ENCODE assay signal across 28 cellular contexts in genomic region chr6:146548898-146549374, GRCh38. TPM values are rescaled to one million over a fixed set of nuclear protein-coding genes. Genes with fewer than 3 reads are reported as not detected.
"Had no signal": no experiment of that assay in that cellular context is flagged by ENCODE, and none has a peak within 500 bp of the region (broad histone marks: within the 10 kb centered on the region; RNA-seq: fewer than 3 reads in every experiment).

No MANE protein-coding gene starts in this region.

- DNase-seq: cortex of kidney; dorsolateral prefrontal cortex; effector CD4-positive, alpha-beta T cell; foreskin fibroblast; gastrocnemius medialis; head of caudate nucleus; left ventricle myocardium superior; lower lobe of right lung; natural killer cell; stimulated activated CD4-positive, alpha-beta T cell treated with anti-CD3 and anti-CD28 coated beads, Interleukin-2, amount 100 ng/mL, for 24 hours; stimulated activated CD4-positive, alpha-beta T cell treated with anti-CD3 and anti-CD28 coated beads, Interleukin-4, amount 100 ng/mL, for 24 hours; stimulated activated naive CD4-positive, alpha-beta T cell treated with Interleukin-2 at 50 U/mL for 16 hours; stomach; thyroid gland; trophoblast cell had no signal

- H3K27ac ChIP-seq: dorsolateral prefrontal cortex, gastrocnemius medialis, lower lobe of right lung, prostate gland, right atrium auricular region, stomach, thyroid gland had no signal

- H3K4me1 Mint-ChIP-seq: stimulated activated effector memory CD8-positive, alpha-beta T cell treated with anti-CD3 and anti-CD28 coated beads, Interleukin-12 subunit alpha, Interleukin-12 subunit beta, amount 100 ng/mL, for 72 hours had no signal

- H3K4me1 ChIP-seq: prostate gland had no signal

- H3K9me3 Mint-ChIP-seq: neural crest cell; stimulated activated effector memory CD8-positive, alpha-beta T cell treated with anti-CD3 and anti-CD28 coated beads, Interleukin-12 subunit alpha, Interleukin-12 subunit beta, amount 100 ng/mL, for 72 hours had no signal

- H3K27ac Mint-ChIP-seq: natural killer cell; stimulated activated effector memory CD8-positive, alpha-beta T cell treated with anti-CD3 and anti-CD28 coated beads, Interleukin-12 subunit alpha, Interleukin-12 subunit beta, amount 100 ng/mL, for 72 hours had no signal

- H3K4me3 Mint-ChIP-seq: natural killer cell; neural crest cell; stimulated activated effector memory CD8-positive, alpha-beta T cell treated with anti-CD3 and anti-CD28 coated beads, Interleukin-12 subunit alpha, Interleukin-12 subunit beta, amount 100 ng/mL, for 72 hours had no signal

- ATAC-seq: esophagus mucosa; gastrocnemius medialis; left ventricle myocardium superior; lower lobe of right lung; sciatic nerve; stimulated activated effector memory CD8-positive, alpha-beta T cell treated with anti-CD3 and anti-CD28 coated beads, Interleukin-12 subunit alpha, Interleukin-12 subunit beta, amount 100 ng/mL, for 72 hours had no signal

- H3K4me3 ChIP-seq: dorsolateral prefrontal cortex, gastrocnemius medialis, lower lobe of right lung, prostate gland, right atrium auricular region, stomach, thyroid gland had no signal

- H3K27me3 ChIP-seq: dorsolateral prefrontal cortex, gastrocnemius medialis, right atrium auricular region, stomach, thyroid gland had no signal

- H3K36me3 Mint-ChIP-seq: natural killer cell; stimulated activated effector memory CD8-positive, alpha-beta T cell treated with anti-CD3 and anti-CD28 coated beads, Interleukin-12 subunit alpha, Interleukin-12 subunit beta, amount 100 ng/mL, for 72 hours had no signal

- H3K9me3 ChIP-seq: gastrocnemius medialis, lower lobe of right lung, prostate gland, right atrium auricular region, stomach, thyroid gland had no signal

- H3K36me3 ChIP-seq: gastrocnemius medialis, prostate gland, thyroid gland had no signal

RNA-seq across cellular contexts. Expression of gene ADGB, which starts 49.8 kb away (rescaled TPM):
- total RNA-seq: esophagus mucosa, gastrocnemius medialis, glomerular endothelial cell, left ventricle myocardium superior, mesenteric fat pad, myocyte, natural killer cell, neural crest cell, osteocyte, right atrium auricular region, subcutaneous adipose tissue had no signal
- polyA plus RNA-seq: keratinocyte, stomach, urinary bladder had no signal
